In the genomic region with DNA sequence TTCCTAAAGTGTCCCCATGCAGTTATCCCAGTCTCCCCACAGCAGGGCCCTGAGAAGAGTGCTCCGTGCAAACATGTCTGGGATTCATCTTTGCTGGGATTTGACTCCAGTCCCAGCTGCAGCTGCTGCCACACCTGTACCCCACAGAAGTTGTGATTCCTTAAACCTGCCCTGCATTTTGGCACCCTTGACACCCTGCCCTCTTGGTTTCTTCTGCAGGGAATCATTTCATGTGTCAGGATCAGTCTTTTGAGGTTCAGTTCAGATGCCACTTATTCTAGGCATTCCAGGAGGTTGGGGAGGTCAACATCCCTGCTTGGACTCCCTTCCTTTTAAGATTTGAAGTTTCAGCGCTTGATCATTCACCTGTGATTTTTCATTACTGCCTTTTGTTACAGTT, we compare ENCODE assay signal across 17 cellular contexts.
DNase-seq lines count a peak whose midpoint lies in the region; ATAC-seq and TF ChIP-seq lines count a peak whose summit lies in the region.
"Had no signal": no experiment of that assay in that cellular context is flagged by ENCODE, and none has a peak within 500 bp of the region (broad histone marks: within the 10 kb centered on the region; RNA-seq: fewer than 3 reads in every experiment).

No MANE protein-coding gene starts in this region.

- no TSS peak for BruUV-seq in PC-3 (replicated peaks; lab: Mats Ljungman, UMichigan)

- H3K4me1 ChIP-seq in cardiac muscle cell (ENCODE audit: low read depth) (peaks cover 71% of the 10 kb centered on the region), MM.1S (ENCODE audit: low read length) (peaks cover 44% of the 10 kb centered on the region), stomach (peaks cover 47 to 95% (median 74%) of the 10 kb centered on the region in 4 donors), PC-3 (ENCODE audit: insufficient read depth, low read length) (peaks cover 23% of the 10 kb centered on the region)

- no peaks in the 10 kb centered on the region for H3K27me3 ChIP-seq in cardiac muscle cell
- no peaks in the 10 kb centered on the region for H3K27me3 ChIP-seq in MM.1S (replicated peaks; ENCODE audit: insufficient read depth, low read length)
- H3K27me3 ChIP-seq in stomach, result no peaks in the 10 kb centered on the region
- no peaks in the 10 kb centered on the region for H3K27me3 ChIP-seq in PC-3 (ENCODE audit: low read length)

- DNase-seq in cardiac muscle cell (ENCODE audit: low read depth in 1 of 2, low spot score in 1 of 2), result no peak
- DNase-seq in left ventricle myocardium superior, result no peak
- DNase-seq in MM.1S, result no peak
- no peak for DNase-seq in glutamatergic neuron
- DNase-seq in stomach, result no peak
- no peak for DNase-seq in PC-3
- no peak for DNase-seq in effector memory CD8-positive, alpha-beta T cell
- DNase-seq: activated CD4-positive, alpha-beta T cell treated with anti-CD3 and anti-CD28 coated beads for 1 hour; foreskin melanocyte; H7; mucosa of descending colon; NCI-H2081 treated with DMSO at 0.1 percent for 48 hours; NCI-H510A treated with DMSO at 0.1 percent for 48 hours; SIG-M5; T-helper 9 cell had no signal

- TF ChIP-seq CTCF in cardiac muscle cell (IDR thresholded peaks at IDR 0.05; ENCODE audit: low read depth, low read length) (no peak), MM.1S (IDR thresholded peaks at IDR 0.05; ENCODE audit: low read length) (no peak), glutamatergic neuron (IDR thresholded peaks at IDR 0.05; ENCODE audit: partially characterized antibody, unreplicated experiment) (no peak), stomach (IDR thresholded peaks at IDR 0.05) (no peak), PC-3 (conservative IDR thresholded peaks at IDR 0.05; ENCODE audit: low read depth, low read length) (no peak)

- ATAC-seq in left ventricle myocardium superior, result no peak
- ATAC-seq in HG02798 (IDR thresholded peaks at IDR 0.05; ENCODE audit: poor library complexity, unreplicated experiment), result no peak
- ATAC-seq in PC-3, result no peak
- ATAC-seq in effector memory CD8-positive, alpha-beta T cell (replicated peaks), result no peak
- ATAC-seq: mucosa of descending colon had no signal

- H3K4me1 Mint-ChIP-seq in glutamatergic neuron (ENCODE audit: low read depth, unreplicated experiment), result peaks cover 29% of the 10 kb centered on the region
- H3K4me1 Mint-ChIP-seq in effector memory CD8-positive, alpha-beta T cell (ENCODE audit: low read depth in 2 of 2), result peaks cover 30 to 70% of the 10 kb centered on the region in 2 donors

- peak overlapping the region; percentile 6 for H3K27ac Mint-ChIP-seq in glutamatergic neuron (ENCODE audit: unreplicated experiment)
- peak overlapping the region in 1 of 2 donors; percentile 28 for H3K27ac Mint-ChIP-seq in effector memory CD8-positive, alpha-beta T cell
- H3K27ac Mint-ChIP-seq: dendritic cell treated with granulocyte-macrophage colony-stimulating factor and Interleukin-4, amounts not matched to agents 40 ng/mL and 50 ng/mL, for 4 days had no signal

- H2AFZ ChIP-seq in MM.1S (ENCODE audit: low read length) (no peak overlapping the region), PC-3 (ENCODE audit: low read length) (no peak overlapping the region)

- H3K36me3 Mint-ChIP-seq in glutamatergic neuron (ENCODE audit: unreplicated experiment), result no peaks in the 10 kb centered on the region
- H3K36me3 Mint-ChIP-seq in effector memory CD8-positive, alpha-beta T cell (ENCODE audit: insufficient read depth), result peaks cover 17% of the 10 kb centered on the region

- H4K20me1 ChIP-seq in MM.1S (ENCODE audit: insufficient read depth, low read length), result no peaks in the 10 kb centered on the region
- H4K20me1 ChIP-seq in PC-3 (ENCODE audit: low read length), result peaks cover 15% of the 10 kb centered on the region; the same call in 1 of the 2 replicates

- H3K9me3 ChIP-seq in cardiac muscle cell (ENCODE audit: low read depth) (no peaks in the 10 kb centered on the region), MM.1S (replicated peaks; ENCODE audit: insufficient read depth, low read length) (no peaks in the 10 kb centered on the region), stomach (no peaks in the 10 kb centered on the region), PC-3 (ENCODE audit: low read length) (no peaks in the 10 kb centered on the region)
- H3K9me3 ChIP-seq: mucosa of descending colon had no signal

- H3K36me3 ChIP-seq in cardiac muscle cell (no peaks in the 10 kb centered on the region), MM.1S (replicated peaks; ENCODE audit: insufficient read depth, low read length) (no peaks in the 10 kb centered on the region), stomach (no peaks in the 10 kb centered on the region), PC-3 (ENCODE audit: low read depth, low read length) (peaks cover 18% of the 10 kb centered on the region; the same call in 1 of the 2 replicates)

- 54 to 70% (median 62%) methylated on average over 2 of the region's 2 CpGs for WGBS in stomach, 5 donors

- POLR2A ChIA-PET in PC-3 (lab: Charles Lee; ENCODE audit: unreplicated experiment), result no interaction called here

- H3K9me3 Mint-ChIP-seq in glutamatergic neuron (ENCODE audit: unreplicated experiment), result peaks cover 2% of the 10 kb centered on the region
- no peaks in the 10 kb centered on the region for H3K9me3 Mint-ChIP-seq in effector memory CD8-positive, alpha-beta T cell
- H3K9me3 Mint-ChIP-seq: dendritic cell treated with granulocyte-macrophage colony-stimulating factor and Interleukin-4, amounts not matched to agents 40 ng/mL and 50 ng/mL, for 4 days had no signal

- peak overlapping the region; percentile 77 for H3K27ac ChIP-seq in cardiac muscle cell
- H3K27ac ChIP-seq in MM.1S (ENCODE audit: low read length), result no peak overlapping the region
- H3K27ac ChIP-seq in stomach, result peak overlapping the region in 4 of 5 donors; percentile 5 to 58 (median 20)
- no peak overlapping the region for H3K27ac ChIP-seq in PC-3 (ENCODE audit: low read length)

- H3K4me2 ChIP-seq in MM.1S (ENCODE audit: low read depth, low read length), result peak overlapping the region; percentile 3
- no peak overlapping the region for H3K4me2 ChIP-seq in PC-3 (ENCODE audit: low read length)

- TF ChIP-seq EP300 in stomach (IDR thresholded peaks at IDR 0.05), result no peak

- H3K4me3 Mint-ChIP-seq in glutamatergic neuron (ENCODE audit: unreplicated experiment), result no peak overlapping the region
- no peak overlapping the region for H3K4me3 Mint-ChIP-seq in effector memory CD8-positive, alpha-beta T cell
- H3K4me3 Mint-ChIP-seq: dendritic cell treated with granulocyte-macrophage colony-stimulating factor and Interleukin-4, amounts not matched to agents 40 ng/mL and 50 ng/mL, for 4 days had no signal

- H3F3A ChIP-seq in MM.1S (ENCODE audit: insufficient read depth, low read length) (peaks cover 44% of the 10 kb centered on the region), PC-3 (ENCODE audit: low read length, unreplicated experiment) (peaks cover 7% of the 10 kb centered on the region)

- H3K9ac ChIP-seq in MM.1S (ENCODE audit: low read length), result no peak overlapping the region
- H3K9ac ChIP-seq in PC-3 (ENCODE audit: low read length), result no peak overlapping the region

- CTCF ChIA-PET in PC-3 (lab: Charles Lee), result no interaction called here

- peaks cover 2% of the 10 kb centered on the region for H3K27me3 Mint-ChIP-seq in glutamatergic neuron (ENCODE audit: unreplicated experiment)
- H3K27me3 Mint-ChIP-seq in effector memory CD8-positive, alpha-beta T cell, result no peaks in the 10 kb centered on the region
- H3K27me3 Mint-ChIP-seq: dendritic cell treated with granulocyte-macrophage colony-stimulating factor and Interleukin-4, amounts not matched to agents 40 ng/mL and 50 ng/mL, for 4 days had no signal

- H3K4me3 ChIP-seq in cardiac muscle cell, result no peak overlapping the region
- H3K4me3 ChIP-seq in MM.1S (ENCODE audit: low read length), result no peak overlapping the region
- H3K4me3 ChIP-seq in stomach, result peak overlapping the region in 1 of 4 donors; percentile 9
- no peak overlapping the region for H3K4me3 ChIP-seq in PC-3 (ENCODE audit: low read length)
- H3K4me3 ChIP-seq: mucosa of descending colon had no signal

- intact Hi-C loops in left ventricle myocardium superior (cut with micrococcal nuclease) (no loop called here), stomach (cut with DNase I; ENCODE audit: low total_unique reads) (no loop called here), PC-3 (cut with micrococcal nuclease) (no loop called here)

- H3K9me2 ChIP-seq in MM.1S (replicated peaks; ENCODE audit: insufficient read depth, low read length) (no peaks in the 10 kb centered on the region), PC-3 (replicated peaks; ENCODE audit: low read length) (no peaks in the 10 kb centered on the region)

- H3K79me2 ChIP-seq in MM.1S (ENCODE audit: low read length), result peaks cover 99% of the 10 kb centered on the region
- peaks cover 99% of the 10 kb centered on the region for H3K79me2 ChIP-seq in PC-3 (ENCODE audit: low read length)

- no peak for TF ChIP-seq POLR2A in stomach (IDR thresholded peaks at IDR 0.05)

Comparison
In these comparisons a context has a peak if more than half of its experiments do, and no peak if none do; other contexts are left out.
1. H3K27ac ChIP-seq: peak in cardiac muscle cell (single experiment) and stomach (4 of 5); none in MM.1S (single experiment) and PC-3 (single experiment).